29 cellular contexts compared by ENCODE assay signal in genomic region chr1:95076034-95076433, GRCh38. TPM values are rescaled to one million over a fixed set of nuclear protein-coding genes. Genes with fewer than 3 reads are reported as not detected.
"Had no signal": no experiment of that assay in that cellular context is flagged by ENCODE, and none has a peak within 500 bp of the region (broad histone marks: within the 10 kb centered on the region; RNA-seq: fewer than 3 reads in every experiment).

No MANE protein-coding gene starts in this region.

- H3K36me3 ChIP-seq: esophagus squamous epithelium, gastrocnemius medialis, left lung, lower lobe of right lung had no signal

- H3K27ac Mint-ChIP-seq: dendritic cell treated with granulocyte-macrophage colony-stimulating factor and Interleukin-4, amounts not matched to agents 40 ng/mL and 50 ng/mL, for 4 days; effector memory CD8-positive, alpha-beta T cell; endodermal cell; mesothelial cell of epicardium; naive B cell had no signal

- H3K27me3 ChIP-seq: gastrocnemius medialis had no signal

- FAIRE-seq: colon, endometrium, islet of Langerhans, keratinocyte had no signal

- H3K4me3 ChIP-seq: esophagus squamous epithelium, gastrocnemius medialis, heart right ventricle, left lung, lower lobe of right lung, mucosa of descending colon had no signal

- H3K9me3 ChIP-seq: esophagus squamous epithelium, gastrocnemius medialis, heart right ventricle, left lung, lower lobe of right lung, mucosa of descending colon had no signal

- H3K4me3 Mint-ChIP-seq: dendritic cell treated with granulocyte-macrophage colony-stimulating factor and Interleukin-4, amounts not matched to agents 40 ng/mL and 50 ng/mL, for 4 days; effector memory CD8-positive, alpha-beta T cell; endodermal cell; mesothelial cell of epicardium; naive B cell had no signal

- H3K9me3 Mint-ChIP-seq: dendritic cell treated with granulocyte-macrophage colony-stimulating factor and Interleukin-4, amounts not matched to agents 40 ng/mL and 50 ng/mL, for 4 days; effector memory CD8-positive, alpha-beta T cell; endodermal cell; mesothelial cell of epicardium; naive B cell had no signal

- H3K27ac ChIP-seq: epithelial cell of prostate, esophagus squamous epithelium, gastrocnemius medialis, heart right ventricle, left lung, lower lobe of right lung had no signal

- DNase-seq: cortex of kidney; effector CD8-positive, alpha-beta T cell; effector memory CD8-positive, alpha-beta T cell; endodermal cell; erythroblast; esophagus squamous epithelium; foreskin fibroblast; foreskin melanocyte; gastrocnemius medialis; glutamatergic neuron; head of caudate nucleus; heart right ventricle; hippocampal formation; left cardiac atrium; left lung; left ventricle myocardium superior; lower lobe of right lung; mesenchymal stem cell; mucosa of descending colon; naive B cell had no signal

- ATAC-seq: effector memory CD8-positive, alpha-beta T cell; esophagus mucosa; gastrocnemius medialis; heart right ventricle; left cardiac atrium; left lung; left ventricle myocardium superior; lower lobe of right lung had no signal

- H3K36me3 Mint-ChIP-seq: mesothelial cell of epicardium, naive B cell had no signal

- H3K27me3 Mint-ChIP-seq: effector memory CD8-positive, alpha-beta T cell had no signal

RNA-seq across cellular contexts. Expression of gene TLCD4, which starts 41.1 kb away (rescaled TPM):
- total RNA-seq: glomerular endothelial cell had no signal
